11 cellular contexts compared by ENCODE assay signal in the genomic region with DNA sequence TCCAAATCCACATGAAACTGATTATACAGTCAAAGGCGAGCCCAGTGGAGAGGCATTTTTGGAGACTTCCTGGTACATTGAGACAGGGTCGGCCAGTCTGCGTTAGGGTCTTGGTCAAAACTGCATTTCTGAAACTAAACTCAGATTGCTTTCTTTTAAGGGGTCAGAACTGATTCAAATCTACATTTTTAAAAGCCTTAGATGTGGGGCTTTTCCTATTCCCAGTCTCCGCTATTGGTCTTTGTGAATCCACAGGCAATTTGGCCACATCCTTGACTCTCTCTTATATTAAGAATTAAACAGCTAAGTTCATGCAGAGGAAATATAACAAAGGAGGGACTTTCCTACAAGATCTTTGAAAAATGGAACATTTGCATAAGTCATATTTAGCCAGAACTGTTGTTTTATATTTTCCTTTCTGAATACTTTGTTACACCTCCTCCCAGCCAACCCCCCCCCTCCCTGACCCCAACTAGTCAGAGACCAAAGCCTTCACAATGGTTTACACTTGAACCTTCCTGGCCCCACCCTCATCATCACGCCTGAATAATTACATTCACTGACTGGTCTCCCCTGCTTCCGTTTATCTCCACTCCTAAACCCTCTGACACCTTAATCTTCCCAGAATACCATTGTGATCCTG. TPM values are rescaled to one million over a fixed set of nuclear protein-coding genes. Genes with fewer than 3 reads are reported as not detected.
DNase-seq lines count a peak whose midpoint lies in the region; ATAC-seq and TF ChIP-seq lines count a peak whose summit lies in the region.
"Had no signal": no experiment of that assay in that cellular context is flagged by ENCODE, and none has a peak within 500 bp of the region (broad histone marks: within the 10 kb centered on the region; RNA-seq: fewer than 3 reads in every experiment).

No MANE protein-coding gene starts in this region.

- TF ChIP-seq POLR2A in upper lobe of left lung (IDR thresholded peaks at IDR 0.05), result no peak

- no peaks in the 10 kb centered on the region for H3K36me3 ChIP-seq in upper lobe of left lung
- no peaks in the 10 kb centered on the region for H3K36me3 ChIP-seq in left ventricle myocardium inferior
- no peaks in the 10 kb centered on the region for H3K36me3 ChIP-seq in tibial artery

- ATAC-seq in GM18870 (IDR thresholded peaks at IDR 0.05; ENCODE audit: unreplicated experiment) (peak; percentile 44), HG02623 (IDR thresholded peaks at IDR 0.05; ENCODE audit: unreplicated experiment) (peak; percentile 51), upper lobe of left lung (ENCODE audit: low FRiP score in 2 of 2) (no peak)

- no peak for TF ChIP-seq EP300 in upper lobe of left lung (IDR thresholded peaks at IDR 0.05)

- H3K27ac ChIP-seq in upper lobe of left lung (no peak overlapping the region), left ventricle myocardium inferior (replicated peaks) (no peak overlapping the region), tibial artery (no peak overlapping the region)
- H3K27ac ChIP-seq: GM23248 had no signal

- no peaks in the 10 kb centered on the region for H3K9me3 ChIP-seq in upper lobe of left lung
- no peaks in the 10 kb centered on the region for H3K9me3 ChIP-seq in left ventricle myocardium inferior (replicated peaks)
- H3K9me3 ChIP-seq in tibial artery, result no peaks in the 10 kb centered on the region

- 58 to 67% methylated on average over 6 of the region's 6 CpGs for WGBS in upper lobe of left lung, 2 donors

- DNase-seq in activated CD4-positive, alpha-beta T cell treated with anti-CD3 and anti-CD28 coated beads for 48 hours, result peak; percentile 73
- peak; percentile 65 to 67 for DNase-seq in stimulated activated CD4-positive, alpha-beta T cell treated with anti-CD3 and anti-CD28 coated beads, Interleukin-2, amount 100 ng/mL, for 24 hours
- no peak for DNase-seq in upper lobe of left lung
- no peak for DNase-seq in left ventricle myocardium inferior
- DNase-seq in tibial artery, result no peak
- DNase-seq in activated gamma-delta T cell (lab: John Stamatoyannopoulos, UW), result no peak
- DNase-seq: GM23248, NCI-H774 had no signal

- intact Hi-C loops in left ventricle myocardium inferior (cut with micrococcal nuclease), result no loop called here
- intact Hi-C loops in tibial artery (cut with DNase I; ENCODE audit: low total_unique reads), result no loop called here

- no peak overlapping the region for H3K4me3 ChIP-seq in upper lobe of left lung
- H3K4me3 ChIP-seq in left ventricle myocardium inferior, result no peak overlapping the region
- no peak overlapping the region for H3K4me3 ChIP-seq in tibial artery
- H3K4me3 ChIP-seq: GM23248 had no signal

- TF ChIP-seq CTCF in upper lobe of left lung (IDR thresholded peaks at IDR 0.05) (no peak), left ventricle myocardium inferior (IDR thresholded peaks at IDR 0.05; ENCODE audit: borderline replicate concordance) (no peak), tibial artery (IDR thresholded peaks at IDR 0.05) (no peak)

- H3K27me3 ChIP-seq in upper lobe of left lung (no peaks in the 10 kb centered on the region), left ventricle myocardium inferior (ENCODE audit: low read depth) (peaks cover 57% of the 10 kb centered on the region), tibial artery (no peaks in the 10 kb centered on the region)

- H3K4me1 ChIP-seq in upper lobe of left lung (peaks cover 0 to 5% (median 2%) of the 10 kb centered on the region in 4 donors), left ventricle myocardium inferior (no peaks in the 10 kb centered on the region), tibial artery (no peaks in the 10 kb centered on the region)

RNA-seq across cellular contexts. Expression of a gene that starts 30.9 kb away (rescaled TPM):
- 10 to 100 TPM in 4 of 6 donors, 1 to 10 TPM in 2; 3.9 to 41.3 (median 14.5) TPM for total RNA-seq in upper lobe of left lung
- total RNA-seq in left ventricle myocardium inferior, result 1.2 TPM
- total RNA-seq: GM23248 had no signal

RNA-seq across cellular contexts. Expression of a gene that starts 50.6 kb away (rescaled TPM):
- 10 to 100 TPM in 2 of 6 donors, 1 to 10 TPM in 4; 1.0 to 40.4 (median 7.6) TPM for total RNA-seq in upper lobe of left lung
- 10.9 TPM for total RNA-seq in left ventricle myocardium inferior
- total RNA-seq: astrocyte, GM23248 had no signal

RNA-seq across cellular contexts. Expression of a gene that starts 53.4 kb away (rescaled TPM):
- total RNA-seq in upper lobe of left lung (1 to 10 TPM in 1 of 6 donors, under 1 TPM in 4, not detected in 1; 0.20 to 8.5 (median 0.34) TPM), left ventricle myocardium inferior (0.44 TPM)
- total RNA-seq: astrocyte, GM23248 had no signal

Comparison
In these comparisons a context has a peak if more than half of its experiments do, and no peak if none do; other contexts are left out.
1. ATAC-seq: peak in GM18870 (single experiment) and HG02623 (single experiment); none in upper lobe of left lung (0 of 2).
2. DNase-seq: peak in activated CD4-positive, alpha-beta T cell treated with anti-CD3 and anti-CD28 coated beads for 48 hours (single experiment) and stimulated activated CD4-positive, alpha-beta T cell treated with anti-CD3 and anti-CD28 coated beads, Interleukin-2, amount 100 ng/mL, for 24 hours (2 of 2); none in upper lobe of left lung (0 of 2), left ventricle myocardium inferior (single experiment), tibial artery (0 of 2) and activated gamma-delta T cell (single experiment).